8 cellular contexts compared by ENCODE assay signal in genomic region chr2:219388127-219388844, GRCh38. TPM values are rescaled to one million over a fixed set of nuclear protein-coding genes. Genes with fewer than 3 reads are reported as not detected.
DNase-seq lines count a peak whose midpoint lies in the region; ATAC-seq and TF ChIP-seq lines count a peak whose summit lies in the region.

No MANE protein-coding gene starts in this region.

- H3K9me2 ChIP-seq in MM.1S (replicated peaks; ENCODE audit: insufficient read depth, low read length) = no peaks in the 10 kb centered on the region

- H3K4me2 ChIP-seq in MM.1S (ENCODE audit: low read depth, low read length) = peak overlapping the region; percentile 57
- H3K4me2 ChIP-seq in neuronal stem cell (ENCODE audit: insufficient read depth, low read length, poor library complexity, severe bottlenecking) = peak overlapping the region; percentile 69

- H3K4me3 ChIP-seq in HEK293 (ENCODE audit: low read depth, low read length) (peak overlapping the region; percentile 37), MM.1S (ENCODE audit: low read length) (peak overlapping the region; percentile 45), neuronal stem cell (ENCODE audit: low read length in 2 of 2) (peak overlapping the region; percentile 41 to 84)

- no peaks in the 10 kb centered on the region for H3K9me3 ChIP-seq in HEK293 (ENCODE audit: control insufficient read depth, insufficient read depth, low read depth, low read length)
- no peaks in the 10 kb centered on the region for H3K9me3 ChIP-seq in MM.1S (replicated peaks; ENCODE audit: insufficient read depth, low read length)
- no peaks in the 10 kb centered on the region for H3K9me3 ChIP-seq in neuronal stem cell (replicated peaks in 1 of 2; ENCODE audit: control insufficient read depth in 2 of 2, insufficient read depth in 1 of 2, low read depth in 1 of 2, low read length in 2 of 2)

- H3K27me3 ChIP-seq in MM.1S (replicated peaks; ENCODE audit: insufficient read depth, low read length) = no peaks in the 10 kb centered on the region
- no peaks in the 10 kb centered on the region for H3K27me3 ChIP-seq in foreskin keratinocyte
- no peaks in the 10 kb centered on the region for H3K27me3 ChIP-seq in neuronal stem cell (ENCODE audit: control insufficient read depth in 3 of 3, insufficient read depth in 3 of 3, low read depth in 1 of 3, low read length in 3 of 3)

- peak; percentile 77 for DNase-seq in GF-D8 (lab: John Stamatoyannopoulos, UW)
- DNase-seq in MM.1S = peak; percentile 95
- DNase-seq in SIG-M5 (lab: John Stamatoyannopoulos, UW) = peak; percentile 59
- DNase-seq in activated gamma-delta T cell treated with anti-CD3 and anti-CD28 coated beads, Interleukin-2, amount 50 U/mL, for 16 hours (ENCODE audit: low read depth) = peak; percentile 99
- DNase-seq in foreskin keratinocyte = peak; percentile 63 to 80
- peak; percentile 91 for DNase-seq in neuronal stem cell (ENCODE audit: low spot score)
- peak; percentile 91 for DNase-seq in stromal cell of bone marrow (ENCODE audit: low read depth)

- peaks cover 5% of the 10 kb centered on the region for H3F3A ChIP-seq in MM.1S (ENCODE audit: insufficient read depth, low read length)

- H3K9ac ChIP-seq in MM.1S (ENCODE audit: low read length) (peak overlapping the region; percentile 6; the same call in 1 of the 2 replicates), neuronal stem cell (ENCODE audit: low read depth, low read length, poor library complexity) (no peak overlapping the region)

- H3K27ac ChIP-seq in HEK293 (ENCODE audit: extremely low read depth, low read depth, low read length) (peak overlapping the region; percentile 52; the same call in 1 of the 2 replicates), MM.1S (ENCODE audit: low read length) (peak overlapping the region; percentile 0; the same call in 1 of the 2 replicates), foreskin keratinocyte (peak overlapping the region; percentile 52), neuronal stem cell (replicated peaks; ENCODE audit: low read length) (peak overlapping the region; percentile 17)

- peak overlapping the region; percentile 45 for H3K23ac ChIP-seq in neuronal stem cell (ENCODE audit: low read depth, low read length, poor library complexity)

- peaks cover 17% of the 10 kb centered on the region for H3K79me2 ChIP-seq in MM.1S (ENCODE audit: low read length)

- no peak overlapping the region for H3K4ac ChIP-seq in neuronal stem cell (ENCODE audit: low read length)

- H2BK12ac ChIP-seq in neuronal stem cell (ENCODE audit: low read length) = no peak overlapping the region

- H3K18ac ChIP-seq in neuronal stem cell (ENCODE audit: low read length) = peak overlapping the region; percentile 66

- POLR2A ChIA-PET in HEK293 (lab: Yijun Ruan, JAX) = interaction anchor here (0.6 to 2.1 kb wide), 14 partner anchors 10 to 182 kb away, joined by 3 to 11 read pairs (median 3); partner anchors contain the start of genes GMPPA, TMEM198 and ZFAND2B

- no peaks in the 10 kb centered on the region for H4K20me1 ChIP-seq in MM.1S (ENCODE audit: insufficient read depth, low read length)

- H3K14ac ChIP-seq in neuronal stem cell (ENCODE audit: low read length) = no peak overlapping the region

- no peaks in the 10 kb centered on the region for H3K79me1 ChIP-seq in neuronal stem cell (ENCODE audit: low read depth, low read length)

- H3K36me3 ChIP-seq in HEK293 (ENCODE audit: control insufficient read depth in 2 of 2, insufficient read depth in 1 of 2, low read length in 2 of 2) = peaks cover 0 to 32% of the 10 kb centered on the region in 2 experiments; a peak in 2 of 3 replicates
- H3K36me3 ChIP-seq in MM.1S (replicated peaks; ENCODE audit: insufficient read depth, low read length) = peaks cover 8% of the 10 kb centered on the region; the same call in 1 of the 2 replicates
- peaks cover 12 to 30% of the 10 kb centered on the region in 2 donors for H3K36me3 ChIP-seq in neuronal stem cell (replicated peaks in 1 of 2; ENCODE audit: control insufficient read depth in 2 of 2, insufficient read depth in 2 of 2, low read length in 2 of 2)

- WGBS in neuronal stem cell (ENCODE audit: extremely low coverage in 2 of 2, insufficient read length in 2 of 2, insufficient replicate concordance in 1 of 2), 2 donors = no CpG with 5 or more reads among the region's 78 CpGs

- peak; percentile 53 for TF ChIP-seq CTCF in HEK293 (tag by site-specific recombination; IDR thresholded peaks at IDR 0.05)
- TF ChIP-seq CTCF in MM.1S (IDR thresholded peaks at IDR 0.05; ENCODE audit: low read length) = peak; percentile 57
- TF ChIP-seq CTCF in foreskin keratinocyte (conservative IDR thresholded peaks at IDR 0.05) = peak; percentile 74

- CTCF ChIA-PET in HEK293 (lab: Yijun Ruan, JAX) = interaction anchor here (0.6 to 8.8 kb wide), 21 partner anchors 9 to 1143 kb away, joined by 3 to 91 read pairs (median 4); a partner anchor contains a TSS

- no peak overlapping the region for H2BK120ac ChIP-seq in neuronal stem cell (ENCODE audit: low read depth, low read length)

- no peak overlapping the region for H2BK5ac ChIP-seq in neuronal stem cell (ENCODE audit: low read length)

- no peak overlapping the region for H2AK5ac ChIP-seq in neuronal stem cell (ENCODE audit: low read depth, low read length)

- H2BK15ac ChIP-seq in neuronal stem cell (ENCODE audit: low read length) = no peak overlapping the region

- no peak overlapping the region for H4K8ac ChIP-seq in neuronal stem cell (ENCODE audit: low read depth, low read length)

- ATAC-seq in foreskin keratinocyte = peak; percentile 80

- H3K4me1 ChIP-seq in HEK293 (ENCODE audit: control insufficient read depth, insufficient read depth, low read length) = peaks cover 6% of the 10 kb centered on the region
- 0 out of 2 replicates have a peak, but pooled peaks cover 4% of the 10 kb centered on the region for H3K4me1 ChIP-seq in MM.1S (ENCODE audit: low read length)
- H3K4me1 ChIP-seq in foreskin keratinocyte = no peaks in the 10 kb centered on the region
- H3K4me1 ChIP-seq in neuronal stem cell (ENCODE audit: control insufficient read depth in 2 of 2, insufficient read depth in 1 of 2, low read depth in 1 of 2, low read length in 2 of 2) = peaks cover 5 to 8% of the 10 kb centered on the region in 2 donors

- no peak overlapping the region for H4K91ac ChIP-seq in neuronal stem cell (ENCODE audit: low read depth, low read length, poor library complexity)

- H2AFZ ChIP-seq in MM.1S (ENCODE audit: low read length) = peak overlapping the region; percentile 83
- H2AFZ ChIP-seq in neuronal stem cell (ENCODE audit: low read length) = peak overlapping the region; percentile 95

TF ChIP-seq in HEK293, 187 proteins besides CTCF, POLR2A, EP300 and RAD21 (continues in another document):
- TF ChIP-seq ZBTB8A (tag by site-specific recombination; IDR thresholded peaks at IDR 0.05) (peak; percentile 95), ZIC2 (tag by site-specific recombination; IDR thresholded peaks at IDR 0.05) (no peak), BCL11B (tag by site-specific recombination; IDR thresholded peaks at IDR 0.05; ENCODE audit: low read depth) (no peak), SP2 (tag by site-specific recombination; IDR thresholded peaks at IDR 0.05) (peak; percentile 29; the same call in 1 of the 2 replicates), SP3 (tag by site-specific recombination; IDR thresholded peaks at IDR 0.05) (peak; percentile 26), EGR2 (tag by site-specific recombination; IDR thresholded peaks at IDR 0.05; ENCODE audit: low read depth) (peak; percentile 49; the same call in 1 of the 2 replicates), KLF1 (tag by site-specific recombination; IDR thresholded peaks at IDR 0.05) (peak; percentile 62), ZFHX2 (tag by site-specific recombination; conservative IDR thresholded peaks at IDR 0.05) (peak; percentile 91), SP7 (tag by site-specific recombination; IDR thresholded peaks at IDR 0.05) (no peak), ZNF654 (tag by site-specific recombination; IDR thresholded peaks at IDR 0.05; ENCODE audit: low read depth) (no peak), KLF10 (tag by site-specific recombination; IDR thresholded peaks at IDR 0.05) (peak; percentile 81), ZBTB26 (tag by site-specific recombination; optimal IDR thresholded peaks at IDR 0.05) (peak; percentile 47)
- TF ChIP-seq, protein P1, sequence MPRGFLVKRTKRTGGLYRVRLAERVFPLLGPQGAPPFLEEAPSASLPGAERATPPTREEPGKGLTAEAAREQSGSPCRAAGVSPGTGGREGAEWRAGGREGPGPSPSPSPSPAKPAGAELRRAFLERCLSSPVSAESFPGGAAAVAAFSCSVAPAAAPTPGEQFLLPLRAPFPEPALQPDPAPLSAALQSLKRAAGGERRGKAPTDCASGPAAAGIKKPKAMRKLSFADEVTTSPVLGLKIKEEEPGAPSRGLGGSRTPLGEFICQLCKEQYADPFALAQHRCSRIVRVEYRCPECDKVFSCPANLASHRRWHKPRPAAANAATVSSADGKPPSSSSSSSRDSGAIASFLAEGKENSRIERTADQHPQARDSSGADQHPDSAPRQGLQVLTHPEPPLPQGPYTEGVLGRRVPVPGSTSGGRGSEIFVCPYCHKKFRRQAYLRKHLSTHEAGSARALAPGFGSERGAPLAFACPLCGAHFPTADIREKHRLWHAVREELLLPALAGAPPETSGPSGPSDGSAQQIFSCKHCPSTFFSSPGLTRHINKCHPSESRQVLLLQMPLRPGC (tag by site-specific recombination; IDR thresholded peaks at IDR 0.05) = no peak

RNA-seq across cellular contexts. Expression of gene DNPEP, which starts 0.6 kb away (rescaled TPM):
- total RNA-seq in foreskin keratinocyte = 59.9 and 64.0 TPM in 2 replicates
- polyA plus RNA-seq in foreskin keratinocyte = 55.2 and 59.0 TPM in 2 replicates
- 35.4 TPM for polyA plus RNA-seq in neuronal stem cell (2013, experiment 1 of 2)
- polyA plus RNA-seq in neuronal stem cell (2013, experiment 2 of 2) = 35.1 TPM

RNA-seq across cellular contexts. Expression of gene DES, which starts 29.9 kb away (rescaled TPM):
- total RNA-seq in foreskin keratinocyte = not detected in 2 replicates
- polyA plus RNA-seq in foreskin keratinocyte = 0.03 TPM in 1 of 2 replicates, not detected in the other
- polyA plus RNA-seq in neuronal stem cell (2013, experiment 1 of 2) = 0.24 TPM
- polyA plus RNA-seq in neuronal stem cell (2013, experiment 2 of 2) = 0.39 TPM

RNA-seq across cellular contexts. Expression of gene SPEG, which starts 46.4 kb away (rescaled TPM):
- 24.9 and 32.6 TPM in 2 replicates for total RNA-seq in foreskin keratinocyte
- polyA plus RNA-seq in foreskin keratinocyte = 27.4 and 28.7 TPM in 2 replicates
- polyA plus RNA-seq in neuronal stem cell (2013, experiment 1 of 2) = 24.0 TPM
- 23.9 TPM for polyA plus RNA-seq in neuronal stem cell (2013, experiment 2 of 2)

RNA-seq across cellular contexts. Expression of gene RESP18, which starts 55.7 kb away (rescaled TPM):
- not detected in 2 replicates for total RNA-seq in foreskin keratinocyte
- polyA plus RNA-seq in foreskin keratinocyte = not detected in 2 replicates
- not detected for polyA plus RNA-seq in neuronal stem cell (2013, experiment 1 of 2)
- not detected for polyA plus RNA-seq in neuronal stem cell (2013, experiment 2 of 2)

Comparison
In these comparisons a context has a peak if more than half of its experiments do, and no peak if none do; other contexts are left out.
1. Peak in every context shown above with its lines: DNase-seq, ATAC-seq, H3K4me3 ChIP-seq and H3K27ac ChIP-seq.
2. H3K27ac ChIP-seq: peak in every context shown above with its lines; median percentile 52 in HEK293; 52 in foreskin keratinocyte; 17 in neuronal stem cell; 0 in MM.1S.